9 cellular contexts compared by ENCODE assay signal in genomic region chr16:50781043-50781442, GRCh38. TPM values are rescaled to one million over a fixed set of nuclear protein-coding genes. Genes with fewer than 3 reads are reported as not detected.
DNase-seq lines count a peak whose midpoint lies in the region; ATAC-seq lines count a peak whose summit lies in the region.
"Had no signal": no experiment of that assay in that cellular context is flagged by ENCODE, and none has a peak within 500 bp of the region (broad histone marks: within the 10 kb centered on the region; RNA-seq: fewer than 3 reads in every experiment).

No MANE protein-coding gene starts in this region.

- peak overlapping the region; percentile 32 for H3K27ac ChIP-seq in CD4-positive, alpha-beta memory T cell (ENCODE audit: low read depth, low read length)

- H3K36me3 ChIP-seq in CD4-positive, alpha-beta memory T cell (ENCODE audit: insufficient read depth, low read length), result peaks cover 69% of the 10 kb centered on the region
- no peaks in the 10 kb centered on the region for H3K36me3 ChIP-seq in H7 (replicated peaks; ENCODE audit: control insufficient read depth, insufficient read depth, low read length)

- no peaks in the 10 kb centered on the region for H3K9me3 Mint-ChIP-seq in CD4-positive, alpha-beta memory T cell
- no peaks in the 10 kb centered on the region for H3K9me3 Mint-ChIP-seq in activated naive CD8-positive, alpha-beta T cell (ENCODE audit: low read depth)
- no peaks in the 10 kb centered on the region for H3K9me3 Mint-ChIP-seq in immature natural killer cell

- peaks cover 63% of the 10 kb centered on the region for H3K4me1 ChIP-seq in CD4-positive, alpha-beta memory T cell (ENCODE audit: insufficient read depth, low read length)

- peak overlapping the region; percentile 40 to 86 (median 77) for H3K4me3 Mint-ChIP-seq in CD4-positive, alpha-beta memory T cell
- H3K4me3 Mint-ChIP-seq in activated naive CD8-positive, alpha-beta T cell, result peak overlapping the region; percentile 20
- peak overlapping the region in 1 of 5 donors; percentile 43 for H3K4me3 Mint-ChIP-seq in immature natural killer cell

- no peak for ATAC-seq in HG03039 (IDR thresholded peaks at IDR 0.05; ENCODE audit: unreplicated experiment)

- peak in 4 of 5 donors; percentile 33 to 59 (median 49) for DNase-seq in CD4-positive, alpha-beta memory T cell
- peak; percentile 38 for DNase-seq in H7
- no peak for DNase-seq in immature natural killer cell
- DNase-seq in NCI-H2081 treated with DMSO at 0.1 percent for 48 hours (lab: John Stamatoyannopoulos, UW), result no peak
- DNase-seq in retina, result no peak
- no peak for DNase-seq in midbrain (lab: John Stamatoyannopoulos, UW)
- DNase-seq: NCI-H345 had no signal

- no peaks in the 10 kb centered on the region for H3K27me3 Mint-ChIP-seq in CD4-positive, alpha-beta memory T cell
- H3K27me3 Mint-ChIP-seq in activated naive CD8-positive, alpha-beta T cell, result no peaks in the 10 kb centered on the region
- H3K27me3 Mint-ChIP-seq in immature natural killer cell (ENCODE audit: low read depth in 3 of 3), result no peaks in the 10 kb centered on the region

- peaks cover 40 to 74% (median 53%) of the 10 kb centered on the region in 4 donors for H3K4me1 Mint-ChIP-seq in CD4-positive, alpha-beta memory T cell
- peaks cover 43% of the 10 kb centered on the region for H3K4me1 Mint-ChIP-seq in activated naive CD8-positive, alpha-beta T cell (ENCODE audit: low read depth)
- H3K4me1 Mint-ChIP-seq in immature natural killer cell, result peaks cover 11 to 39% of the 10 kb centered on the region in 2 donors

- H3K9me3 ChIP-seq in CD4-positive, alpha-beta memory T cell (ENCODE audit: control insufficient read depth in 1 of 2, low read length in 2 of 2), result no peaks in the 10 kb centered on the region

- POLR2A ChIA-PET in CD4-positive, alpha-beta memory T cell (lab: Charles Lee; ENCODE audit: partially characterized antibody), result interaction anchor here (0.6 to 2.5 kb wide), 18 partner anchors 9 to 506 kb away, joined by 3 to 25 read pairs (median 4); partner anchors contain the start of genes CYLD and SNX20

- H3K27me3 ChIP-seq in CD4-positive, alpha-beta memory T cell (ENCODE audit: insufficient read depth, low read length), result no peaks in the 10 kb centered on the region
- H3K27me3 ChIP-seq in H7 (ENCODE audit: control insufficient read depth, insufficient read depth, low read length), result no peaks in the 10 kb centered on the region

- peak overlapping the region; percentile 88 to 98 (median 95) for H3K27ac Mint-ChIP-seq in CD4-positive, alpha-beta memory T cell
- peak overlapping the region; percentile 64 for H3K27ac Mint-ChIP-seq in activated naive CD8-positive, alpha-beta T cell
- peak overlapping the region in 5 of 6 donors; percentile 41 to 78 (median 57) for H3K27ac Mint-ChIP-seq in immature natural killer cell

- no peak overlapping the region for H3K4me3 ChIP-seq in CD4-positive, alpha-beta memory T cell (ENCODE audit: low read length in 2 of 2)
- H3K4me3 ChIP-seq in H7 (ENCODE audit: insufficient read depth, low read depth, low read length), result no peak overlapping the region

- intact Hi-C loops in CD4-positive, alpha-beta memory T cell (cut with micrococcal nuclease), result loop anchor here (1.0 to 5.0 kb wide), 3 partner anchors 8 to 34 kb away; no protein-coding TSS in a partner anchor

- CTCF ChIA-PET in CD4-positive, alpha-beta memory T cell (lab: Charles Lee; ENCODE audit: partially characterized antibody), result interaction anchor here (1.0 to 3.7 kb wide), 11 partner anchors 8 to 114 kb away, joined by 3 to 18 read pairs (median 4); no protein-coding TSS in a partner anchor

- H3K36me3 Mint-ChIP-seq in CD4-positive, alpha-beta memory T cell, result peaks cover 72 to 84% of the 10 kb centered on the region in 2 donors
- H3K36me3 Mint-ChIP-seq in activated naive CD8-positive, alpha-beta T cell, result peaks cover 21% of the 10 kb centered on the region
- peaks cover 20 to 61% (median 38%) of the 10 kb centered on the region in 3 donors for H3K36me3 Mint-ChIP-seq in immature natural killer cell

RNA-seq across cellular contexts. Expression of gene CYLD, which starts 39.2 kb away (rescaled TPM):
- 100 to 1,000 TPM; 294 to 299 TPM for total RNA-seq in CD4-positive, alpha-beta memory T cell
- 100 to 1,000 TPM; 206 to 255 TPM for polyA plus RNA-seq in CD4-positive, alpha-beta memory T cell
- 5.0 and 6.2 TPM in 2 replicates for total RNA-seq in H7 (2014; rRNA removed; shearing (Covaris generic))
- polyA plus RNA-seq in immature natural killer cell, result 100 to 1,000 TPM in 1 of 3 donors, 10 to 100 TPM in 2; 65.7 to 102 (median 66.1) TPM

Comparison
In these comparisons a context has a peak if more than half of its experiments do, and no peak if none do; other contexts are left out.
1. DNase-seq: peak in CD4-positive, alpha-beta memory T cell (4 of 5) and H7 (single experiment); none in immature natural killer cell (0 of 3), NCI-H2081 treated with DMSO at 0.1 percent for 48 hours (single experiment), retina (single experiment) and midbrain (single experiment).
2. RNA of gene CYLD, which starts 39.2 kb away (total RNA-seq): 294 to 299 TPM in CD4-positive, alpha-beta memory T cell; 5.0 to 6.2 TPM in H7; every median in the first group is over 10 times any median in the second.
3. Peak in every context shown above with its lines, with median percentiles within 50 percentile points of each other: H3K27ac Mint-ChIP-seq.